ENCODE assay signal across 20 cellular contexts in the genomic region with DNA sequence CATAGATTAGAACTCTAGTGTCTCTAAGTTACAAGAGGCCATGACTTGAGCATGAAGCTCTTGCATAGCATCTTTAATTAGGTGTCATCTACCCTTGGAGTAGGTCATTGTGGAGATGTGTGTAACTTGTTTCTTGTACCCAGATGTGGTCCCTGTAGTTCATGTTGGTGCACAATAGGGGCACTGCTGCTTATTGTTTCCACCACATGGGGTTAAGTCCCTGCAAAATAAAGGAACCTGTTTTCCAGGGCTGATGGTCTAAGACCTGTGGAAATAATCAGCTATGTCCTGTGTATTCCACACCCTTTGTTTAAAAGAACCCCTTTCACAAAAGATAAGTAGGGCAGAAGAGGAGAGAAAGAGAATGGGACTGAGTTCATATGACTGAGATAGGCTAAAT. TPM values are rescaled to one million over a fixed set of nuclear protein-coding genes. Genes with fewer than 3 reads are reported as not detected.
DNase-seq lines count a peak whose midpoint lies in the region; ATAC-seq and TF ChIP-seq lines count a peak whose summit lies in the region.
"Had no signal": no experiment of that assay in that cellular context is flagged by ENCODE, and none has a peak within 500 bp of the region (broad histone marks: within the 10 kb centered on the region; RNA-seq: fewer than 3 reads in every experiment).

No MANE protein-coding gene starts in this region.

- H3K27ac ChIP-seq in A673 (ENCODE audit: low read depth, low read length, poor library complexity, severe bottlenecking) = no peak overlapping the region
- H3K27ac ChIP-seq in uterus = no peak overlapping the region
- H3K27ac ChIP-seq: SJSA1, suprapubic skin, VCaP had no signal

- ATAC-seq in left ventricle myocardium superior (no peak), HG03565 (IDR thresholded peaks at IDR 0.05; ENCODE audit: unreplicated experiment) (no peak)

- TF ChIP-seq POLR2A in uterus (IDR thresholded peaks at IDR 0.05) = no peak

- H3K36me3 ChIP-seq in A673 (ENCODE audit: insufficient read depth, low read length, poor library complexity, severe bottlenecking) (no peaks in the 10 kb centered on the region), uterus (no peaks in the 10 kb centered on the region)
- H3K36me3 ChIP-seq: SJSA1, suprapubic skin had no signal

- H3K4me1 ChIP-seq in A673 (ENCODE audit: insufficient read depth, low read length, poor library complexity, severe bottlenecking) = no peaks in the 10 kb centered on the region
- no peaks in the 10 kb centered on the region for H3K4me1 ChIP-seq in uterus
- H3K4me1 ChIP-seq: SJSA1, suprapubic skin had no signal

- DNase-seq in A673 (ENCODE audit: low spot score) (peak; percentile 1), OCI-M1 (lab: John Stamatoyannopoulos, UW) (peak; percentile 20), fibroblast of mammary gland (ENCODE audit: low read depth) (no peak), AG08395 (ENCODE audit: low spot score) (no peak), uterus (no peak), left ventricle myocardium superior (no peak)
- DNase-seq: activated CD4-positive, alpha-beta T cell treated with anti-CD3 and anti-CD28 coated beads, Interleukin-2, amount 50 U/mL, for 4 hours; activated naive CD4-positive, alpha-beta T cell treated with Interleukin-2 at 50 U/mL for 16 hours; CD4-positive, alpha-beta memory T cell; effector CD8-positive, alpha-beta T cell; glutamatergic neuron; immature natural killer cell; NCI-H187 treated with DMSO at 0.1 percent for 48 hours; NCI-H446 treated with DMSO at 0.1 percent for 48 hours; stimulated activated CD4-positive, alpha-beta T cell treated with anti-CD3 and anti-CD28 coated beads, Interleukin-12 subunit alpha, Interleukin-12 subunit beta, amount 100 ng/mL, for 4 hours had no signal

- CTCF ChIA-PET in A673 (lab: Charles Lee) = no interaction called here

- BruUV-seq in A673 (replicated peaks; lab: Mats Ljungman, UMichigan) = no TSS peak

- no peak for TF ChIP-seq CTCF in A673 (conservative IDR thresholded peaks at IDR 0.05; ENCODE audit: low read depth, low read length)
- peak; percentile 40 for TF ChIP-seq CTCF in GM12873 (IDR thresholded peaks at IDR 0.05; ENCODE audit: insufficient read depth, low read depth, low read length, missing control alignments)
- TF ChIP-seq CTCF in fibroblast of mammary gland (conservative IDR thresholded peaks at IDR 0.05; ENCODE audit: control insufficient read depth, insufficient read depth, low read depth, low read length) = peak; percentile 7
- TF ChIP-seq CTCF in uterus (IDR thresholded peaks at IDR 0.05) = no peak

- intact Hi-C loops in A673 (cut with micrococcal nuclease; ENCODE audit: unreplicated experiment) (no loop called here), uterus (cut with DNase I; ENCODE audit: low total_unique reads) (no loop called here), left ventricle myocardium superior (cut with micrococcal nuclease) (no loop called here)

- H3K27me3 ChIP-seq in A673 (replicated peaks; ENCODE audit: insufficient read depth, low read depth, low read length, poor library complexity) = no peaks in the 10 kb centered on the region
- no peaks in the 10 kb centered on the region for H3K27me3 ChIP-seq in uterus
- H3K27me3 ChIP-seq: SJSA1, suprapubic skin had no signal

- H3K4me3 ChIP-seq in A673 (ENCODE audit: low read depth, low read length, poor library complexity, severe bottlenecking) (no peak overlapping the region), fibroblast of mammary gland (ENCODE audit: control insufficient read depth, low read depth, low read length) (no peak overlapping the region), uterus (no peak overlapping the region)
- H3K4me3 ChIP-seq: SJSA1, suprapubic skin had no signal

- H3K9me3 ChIP-seq in A673 (ENCODE audit: low read depth, low read length, poor library complexity, severe bottlenecking) (no peaks in the 10 kb centered on the region), uterus (no peaks in the 10 kb centered on the region)
- H3K9me3 ChIP-seq: SJSA1, suprapubic skin had no signal

- POLR2A ChIA-PET in A673 (lab: Charles Lee; ENCODE audit: low non-redundant PET) = no interaction called here

RNA-seq across cellular contexts. Expression of a gene that starts 28.6 kb away (rescaled TPM):
- total RNA-seq in A673 (2021) (0.11 TPM in 2 replicates), uterus (10 to 100 TPM in 2 of 4 donors, 1 to 10 TPM in 2; 1.0 to 25.0 (median 8.3) TPM), left ventricle myocardium superior (4.3 TPM)
- total RNA-seq: CD4-positive, alpha-beta memory T cell; SJSA1 had no signal

Comparison
In these comparisons a context has a peak if more than half of its experiments do, and no peak if none do; other contexts are left out.
1. DNase-seq: peak in A673 (single experiment) and OCI-M1 (single experiment); none in fibroblast of mammary gland (single experiment), AG08395 (single experiment), uterus (0 of 2) and left ventricle myocardium superior (single experiment).
2. CTCF ChIP-seq: peak in GM12873 (single experiment) and fibroblast of mammary gland (single experiment); none in A673 (single experiment) and uterus (0 of 4).